Comparison of ENCODE assay signal across 8 cellular contexts in the genomic region with DNA sequence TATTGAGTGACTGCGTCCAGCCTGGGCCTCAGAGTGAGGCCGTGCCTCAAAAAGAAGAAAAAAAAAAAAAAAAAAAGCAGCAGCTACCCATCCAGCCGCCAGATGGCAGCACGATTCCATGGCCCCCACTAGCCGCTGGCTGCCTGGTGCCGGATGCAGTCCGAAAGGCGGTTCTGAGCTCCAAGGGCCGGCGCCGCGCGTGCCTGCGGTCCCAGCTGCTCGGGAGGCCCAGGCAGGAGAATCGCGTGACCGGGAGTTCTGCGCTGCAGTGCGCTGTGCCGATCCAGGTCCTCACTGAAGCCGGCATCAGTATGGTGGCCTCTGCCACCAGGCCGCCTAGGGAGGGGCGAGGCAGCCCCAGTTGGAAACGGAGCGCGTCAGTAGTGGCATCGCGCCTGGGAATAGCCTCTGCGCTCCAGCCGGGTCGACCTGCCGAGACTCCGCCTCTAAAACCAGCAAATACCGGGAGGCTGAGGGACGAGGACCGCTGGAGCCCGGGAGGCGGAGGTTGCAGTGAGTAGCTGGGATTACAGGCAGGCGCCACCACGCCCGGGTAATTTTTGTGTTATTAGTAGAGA. TPM values are rescaled to one million over a fixed set of nuclear protein-coding genes. Genes with fewer than 3 reads are reported as not detected.
A peak's percentile ranks its signal among the peaks of the same experiment; 100 is the strongest.
DNase-seq lines count a peak whose midpoint lies in the region; ATAC-seq and TF ChIP-seq lines count a peak whose summit lies in the region.

No MANE protein-coding gene starts in this region.

- TF ChIP-seq POLR2A in stomach (IDR thresholded peaks at IDR 0.05) = no peak

- peak; percentile 88 for TF ChIP-seq CTCF in fibroblast of villous mesenchyme (IDR thresholded peaks at IDR 0.05; ENCODE audit: insufficient read depth, low read depth, low read length)
- TF ChIP-seq CTCF in neural cell (IDR thresholded peaks at IDR 0.05; ENCODE audit: poor library complexity, severe bottlenecking) = peak; percentile 94
- TF ChIP-seq CTCF in stomach (IDR thresholded peaks at IDR 0.05) = peak in 5 of 7 experiments; percentile 84 to 96 (median 86)

- no peak overlapping the region for H3K27ac ChIP-seq in HUES48 (ENCODE audit: low read depth, low read length)
- no peak overlapping the region for H3K27ac ChIP-seq in neural cell (ENCODE audit: low read length)
- peak overlapping the region in 4 of 5 donors; percentile 13 to 75 (median 31) for H3K27ac ChIP-seq in stomach

- H3K4me1 ChIP-seq in HUES48 (ENCODE audit: control insufficient read depth, insufficient read depth, low read length) (no peaks in the 10 kb centered on the region), stomach (peaks cover 5 to 18% (median 16%) of the 10 kb centered on the region in 4 donors)

- no peak for TF ChIP-seq EP300 in neural cell (conservative IDR thresholded peaks at IDR 0.05; ENCODE audit: poor library complexity, severe bottlenecking)
- TF ChIP-seq EP300 in stomach (IDR thresholded peaks at IDR 0.05) = no peak

- H4K20me1 ChIP-seq in neural cell (ENCODE audit: insufficient read depth) = no peaks in the 10 kb centered on the region

- H3K9me3 ChIP-seq in HUES48 (ENCODE audit: control insufficient read depth, insufficient read depth, low read length) (no peaks in the 10 kb centered on the region), neural cell (ENCODE audit: low read length) (no peaks in the 10 kb centered on the region), stomach (no peaks in the 10 kb centered on the region)

- DNase-seq in COR-L47 (lab: John Stamatoyannopoulos, UW) (peak; percentile 61), RKO (ENCODE audit: low spot score) (peak; percentile 73), fibroblast of villous mesenchyme (ENCODE audit: low read depth) (peak; percentile 86), stomach (peak; percentile 84)
- peak; percentile 63 for DNase-seq in activated T-helper 9 cell treated with anti-CD3 and anti-CD28 coated beads, Interleukin-2, amount 50 U/mL, for 16 hours (ENCODE audit: low read depth)

- no peaks in the 10 kb centered on the region for H3F3A ChIP-seq in neural cell (ENCODE audit: insufficient read depth, low read length, poor library complexity, severe bottlenecking)

- H3K4me2 ChIP-seq in neural cell (ENCODE audit: low read length) = no peak overlapping the region

- WGBS in stomach, 5 donors = 12 to 20% (median 15%) methylated on average over 33 to 42 of the region's 42 CpGs

- peak overlapping the region; percentile 62 for H3K4me3 ChIP-seq in HUES48 (ENCODE audit: low read depth, low read length)
- peak overlapping the region; percentile 57 for H3K4me3 ChIP-seq in fibroblast of villous mesenchyme (ENCODE audit: low read depth, low read length)
- H3K4me3 ChIP-seq in neural cell (ENCODE audit: low read length) = peak overlapping the region; percentile 54
- H3K4me3 ChIP-seq in stomach = peak overlapping the region; percentile 36 to 40 (median 38)

- intact Hi-C loops in stomach (cut with DNase I; ENCODE audit: low total_unique reads) = no loop called here

- no peak overlapping the region for H2AFZ ChIP-seq in neural cell (ENCODE audit: low read depth, low read length)

- no peak for ATAC-seq in HG02981 (IDR thresholded peaks at IDR 0.05; ENCODE audit: unreplicated experiment)

- no peaks in the 10 kb centered on the region for H3K36me3 ChIP-seq in HUES48 (ENCODE audit: control insufficient read depth, insufficient read depth, low read length)
- no peaks in the 10 kb centered on the region for H3K36me3 ChIP-seq in neural cell (ENCODE audit: insufficient read depth, low read length)
- H3K36me3 ChIP-seq in stomach = no peaks in the 10 kb centered on the region

- H3K9me2 ChIP-seq in neural cell (ENCODE audit: insufficient read depth, low read length) = no peaks in the 10 kb centered on the region

- 0 out of 2 replicates have a peak, but pooled peaks cover 2% of the 10 kb centered on the region for H3K27me3 ChIP-seq in HUES48 (ENCODE audit: control insufficient read depth, insufficient read depth, low read length)
- no peaks in the 10 kb centered on the region for H3K27me3 ChIP-seq in neural cell (ENCODE audit: insufficient read depth, low read depth, low read length)
- no peaks in the 10 kb centered on the region for H3K27me3 ChIP-seq in stomach

- H3K9ac ChIP-seq in HUES48 (ENCODE audit: low read depth, low read length) (no peak overlapping the region; the same call in 1 of the 2 replicates), neural cell (ENCODE audit: low read length) (peak overlapping the region; percentile 31)

- TF ChIP-seq RAD21 in neural cell (conservative IDR thresholded peaks at IDR 0.05) = peak; percentile 88

- no peaks in the 10 kb centered on the region for H3K79me2 ChIP-seq in neural cell (replicated peaks; ENCODE audit: insufficient read depth, low read length)

TF ChIP-seq in neural cell, 6 proteins besides CTCF, POLR2A, EP300 and RAD21:
- TF ChIP-seq, protein P1, sequence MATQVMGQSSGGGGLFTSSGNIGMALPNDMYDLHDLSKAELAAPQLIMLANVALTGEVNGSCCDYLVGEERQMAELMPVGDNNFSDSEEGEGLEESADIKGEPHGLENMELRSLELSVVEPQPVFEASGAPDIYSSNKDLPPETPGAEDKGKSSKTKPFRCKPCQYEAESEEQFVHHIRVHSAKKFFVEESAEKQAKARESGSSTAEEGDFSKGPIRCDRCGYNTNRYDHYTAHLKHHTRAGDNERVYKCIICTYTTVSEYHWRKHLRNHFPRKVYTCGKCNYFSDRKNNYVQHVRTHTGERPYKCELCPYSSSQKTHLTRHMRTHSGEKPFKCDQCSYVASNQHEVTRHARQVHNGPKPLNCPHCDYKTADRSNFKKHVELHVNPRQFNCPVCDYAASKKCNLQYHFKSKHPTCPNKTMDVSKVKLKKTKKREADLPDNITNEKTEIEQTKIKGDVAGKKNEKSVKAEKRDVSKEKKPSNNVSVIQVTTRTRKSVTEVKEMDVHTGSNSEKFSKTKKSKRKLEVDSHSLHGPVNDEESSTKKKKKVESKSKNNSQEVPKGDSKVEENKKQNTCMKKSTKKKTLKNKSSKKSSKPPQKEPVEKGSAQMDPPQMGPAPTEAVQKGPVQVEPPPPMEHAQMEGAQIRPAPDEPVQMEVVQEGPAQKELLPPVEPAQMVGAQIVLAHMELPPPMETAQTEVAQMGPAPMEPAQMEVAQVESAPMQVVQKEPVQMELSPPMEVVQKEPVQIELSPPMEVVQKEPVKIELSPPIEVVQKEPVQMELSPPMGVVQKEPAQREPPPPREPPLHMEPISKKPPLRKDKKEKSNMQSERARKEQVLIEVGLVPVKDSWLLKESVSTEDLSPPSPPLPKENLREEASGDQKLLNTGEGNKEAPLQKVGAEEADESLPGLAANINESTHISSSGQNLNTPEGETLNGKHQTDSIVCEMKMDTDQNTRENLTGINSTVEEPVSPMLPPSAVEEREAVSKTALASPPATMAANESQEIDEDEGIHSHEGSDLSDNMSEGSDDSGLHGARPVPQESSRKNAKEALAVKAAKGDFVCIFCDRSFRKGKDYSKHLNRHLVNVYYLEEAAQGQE (IDR thresholded peaks at IDR 0.05; ENCODE audit: borderline replicate concordance) = no peak
- TF ChIP-seq SMC3 (conservative IDR thresholded peaks at IDR 0.05; ENCODE audit: poor library complexity) (peak; percentile 95), TAF1 (IDR thresholded peaks at IDR 0.05; ENCODE audit: low read depth) (no peak), MXI1 (conservative IDR thresholded peaks at IDR 0.05; ENCODE audit: poor library complexity, severe bottlenecking) (no peak), EZH2 (IDR thresholded peaks at IDR 0.05; ENCODE audit: borderline replicate concordance, insufficient read depth, low read length, poor library complexity, severe bottlenecking) (no peak)

RNA-seq across cellular contexts. Expression of a gene that starts 19.3 kb away (rescaled TPM):
- total RNA-seq in fibroblast of villous mesenchyme (15.5 and 26.4 TPM in 2 replicates), stomach (10 to 100 TPM in 2 of 5 donors, 1 to 10 TPM in 2, under 1 TPM in 1; 0.89 to 42.9 (median 6.4) TPM)
- polyA plus RNA-seq in neural cell (3.4 and 5.0 TPM in 2 replicates), stomach (1 to 10 TPM; 1.5 to 2.0 (median 1.6) TPM)
- 1.9 and 2.9 TPM in 2 replicates for polyA minus RNA-seq in neural cell

RNA-seq across cellular contexts. Expression of a gene that starts 24.3 kb away (rescaled TPM):
- 10.3 and 10.8 TPM in 2 replicates for total RNA-seq in fibroblast of villous mesenchyme
- 75.6 and 79.5 TPM in 2 replicates for polyA plus RNA-seq in neural cell
- 77.1 and 90.8 TPM in 2 replicates for polyA minus RNA-seq in neural cell
- total RNA-seq in stomach = 10 to 100 TPM in 4 of 5 donors, 1 to 10 TPM in 1; 5.9 to 29.9 (median 13.2) TPM
- 1 to 10 TPM; 3.1 to 5.5 (median 4.1) TPM for polyA plus RNA-seq in stomach

Comparison
In these comparisons a context has a peak if more than half of its experiments do, and no peak if none do; other contexts are left out.
1. H3K27ac ChIP-seq: peak in stomach (4 of 5); none in HUES48 (single experiment) and neural cell (single experiment).
2. Peak in every context shown above with its lines, with median percentiles within 50 percentile points of each other: DNase-seq, H3K4me3 ChIP-seq and CTCF ChIP-seq.